In genomic region chr3:134464693-134465385, GRCh38 we compare ENCODE assay signal across 1 cellular context.
TF ChIP-seq lines count a peak whose summit lies in the region.

No MANE protein-coding gene starts in this region.

TF ChIP-seq in SK-N-SH treated with all-trans-retinoic acid at 6 μM for 48 hours, 23 proteins besides CTCF, POLR2A, EP300 and RAD21 (continued from another document):
- TF ChIP-seq CSRNP3 (CRISPR knock-in tag; IDR thresholded peaks at IDR 0.05) = no peak
- no peak for TF ChIP-seq ISL1 (CRISPR knock-in tag; IDR thresholded peaks at IDR 0.05)
- no peak for TF ChIP-seq CREB5 (CRISPR knock-in tag; IDR thresholded peaks at IDR 0.05; ENCODE audit: low read depth)
- no peak for TF ChIP-seq TCF4 (CRISPR knock-in tag; IDR thresholded peaks at IDR 0.05; ENCODE audit: borderline replicate concordance)
- TF ChIP-seq ZNF8 (CRISPR knock-in tag; IDR thresholded peaks at IDR 0.05) = no peak
- no peak for TF ChIP-seq SNAI2 (CRISPR knock-in tag; IDR thresholded peaks at IDR 0.05)
- TF ChIP-seq CSDC2 (CRISPR knock-in tag; IDR thresholded peaks at IDR 0.05) = peak; percentile 88; the same call in 1 of the 2 replicates
- TF ChIP-seq ZC3H10 (CRISPR knock-in tag; IDR thresholded peaks at IDR 0.05) = no peak
- TF ChIP-seq OSR1 (CRISPR knock-in tag; IDR thresholded peaks at IDR 0.05) = no peak
- no peak for TF ChIP-seq PPARA (CRISPR knock-in tag; IDR thresholded peaks at IDR 0.05; ENCODE audit: borderline replicate concordance)
- no peak for TF ChIP-seq TOX (CRISPR knock-in tag; IDR thresholded peaks at IDR 0.05; ENCODE audit: borderline replicate concordance)
- TF ChIP-seq ZNF565 (CRISPR knock-in tag; conservative IDR thresholded peaks at IDR 0.05; ENCODE audit: low read depth) = no peak
- no peak for TF ChIP-seq ZFP3 (CRISPR knock-in tag; IDR thresholded peaks at IDR 0.05)
